Comparison of ENCODE assay signal across 21 cellular contexts in the genomic region with DNA sequence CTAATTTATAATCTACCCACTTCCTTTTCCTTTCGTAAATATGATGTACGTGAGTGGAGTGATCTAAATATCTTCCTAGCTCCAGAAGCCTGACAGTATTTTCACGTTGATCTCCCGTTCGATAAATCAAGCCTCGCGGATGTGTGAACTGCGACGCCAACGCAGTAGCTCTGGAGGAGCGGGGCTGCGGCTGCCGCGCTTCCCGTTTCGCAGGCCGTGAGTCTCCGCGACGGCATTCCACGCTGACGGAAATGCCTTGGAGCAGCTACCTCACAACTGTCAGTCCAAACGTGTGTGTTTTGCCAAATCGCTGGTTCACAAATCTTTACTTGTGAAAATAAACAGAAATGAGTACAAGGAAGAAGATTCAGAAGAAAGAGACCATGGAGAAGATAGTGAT.
"Had no signal": no experiment of that assay in that cellular context is flagged by ENCODE, and none has a peak within 500 bp of the region (broad histone marks: within the 10 kb centered on the region; RNA-seq: fewer than 3 reads in every experiment).

No MANE protein-coding gene starts in this region.

- H3K27me3 ChIP-seq: colonic mucosa, gastroesophageal sphincter, heart left ventricle, pancreas, right lobe of liver, stomach, upper lobe of left lung had no signal

- H3K9me3 ChIP-seq: colonic mucosa, neutrophil, pancreas, right lobe of liver had no signal

- ATAC-seq: gastroesophageal sphincter; left cardiac atrium; lower lobe of right lung; natural killer cell treated with Interleukin-12 subunit alpha and Interleukin-12 subunit beta and Interleukin-15 and Interleukin-18, amount 100 ng/mL, for 72 hours had no signal

- H3K27ac ChIP-seq: colonic mucosa, gastroesophageal sphincter, heart left ventricle, lower lobe of right lung, neutrophil, pancreas, right lobe of liver, stomach, upper lobe of left lung had no signal

- H3K4me3 ChIP-seq: colonic mucosa, gastroesophageal sphincter, lower lobe of right lung, pancreas, right lobe of liver, stomach, upper lobe of left lung had no signal

- H3K36me3 ChIP-seq: colonic mucosa, gastroesophageal sphincter, heart left ventricle, lower lobe of right lung, neutrophil, pancreas, right lobe of liver, stomach, upper lobe of left lung had no signal

- H3K4me1 ChIP-seq: colonic mucosa, gastroesophageal sphincter, heart left ventricle, lower lobe of right lung, pancreas, right lobe of liver, stomach, upper lobe of left lung had no signal

- DNase-seq: activated CD4-positive, alpha-beta memory T cell treated with anti-CD3 and anti-CD28 coated beads, Interleukin-2, amount 10 ng/mL, durations not matched to agents 7 days and 5 days; activated CD4-positive, alpha-beta T cell treated with anti-CD3 and anti-CD28 coated beads for 48 hours; activated CD4-positive, CD25-positive, alpha-beta regulatory T cell; activated naive CD4-positive, alpha-beta T cell treated with anti-CD3 and anti-CD28 coated beads for 36 hours; activated T-cell treated with anti-CD3 and anti-CD28 coated beads, Interleukin-2, amount 50 U/mL, for 1 hour; anterior cingulate cortex; central memory CD4-positive, alpha-beta T cell; colonic mucosa; erythroblast; left cardiac atrium; lower lobe of right lung; pancreas; right lobe of liver; small intestine; stimulated activated CD4-positive, alpha-beta T cell treated with anti-CD3 and anti-CD28 coated beads, Interleukin-4, amount 100 ng/mL, for 1 hour; stomach had no signal
